ENCODE assay signal across 25 cellular contexts in the genomic region with DNA sequence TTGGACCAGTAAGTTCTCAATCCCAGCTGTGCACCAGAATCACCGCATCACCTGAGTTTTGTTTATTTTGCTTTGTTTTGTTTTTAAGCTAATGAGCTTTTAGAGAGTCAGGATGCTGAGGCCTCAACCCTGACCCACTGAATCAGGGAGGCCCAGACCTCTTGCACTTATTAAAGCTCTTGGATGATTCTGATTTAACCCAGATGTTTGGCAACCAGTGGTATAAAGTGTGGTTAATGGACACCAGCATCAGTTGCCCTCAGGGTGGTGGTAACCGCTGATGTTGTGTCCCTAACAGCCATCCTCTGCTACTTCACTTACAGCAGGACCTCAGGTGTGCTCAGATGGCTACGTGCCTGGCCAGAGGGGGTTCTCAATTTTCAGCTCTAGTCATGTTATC.
"Had no signal": no experiment of that assay in that cellular context is flagged by ENCODE, and none has a peak within 500 bp of the region (broad histone marks: within the 10 kb centered on the region; RNA-seq: fewer than 3 reads in every experiment).

No MANE protein-coding gene starts in this region.

- H3K4me3 ChIP-seq: cardiac muscle cell, SJSA1 had no signal

- H3K4me3 Mint-ChIP-seq: activated B cell treated with CpG ODN at 0.5 μM for 24 hours; activated CD4-positive, alpha-beta T cell treated with anti-CD3 and anti-CD28 coated beads, Interleukin-2, amount 10 ng/mL, durations not matched to agents 24 days and 14 days; activated naive CD4-positive, alpha-beta T cell treated with anti-CD3 and anti-CD28 coated beads for 36 hours; activated naive CD8-positive, alpha-beta T cell; activated T-cell treated with anti-CD3 and anti-CD28 coated beads, Interleukin-2, amount 50 U/mL, for 4 hours had no signal

- H3K27ac ChIP-seq: brain microvascular endothelial cell, cardiac muscle cell, SJSA1 had no signal

- H3K9me3 ChIP-seq: SJSA1 had no signal

- H3K27me3 ChIP-seq: brain microvascular endothelial cell, cardiac muscle cell, SJSA1 had no signal

- H3K27me3 Mint-ChIP-seq: activated B cell treated with CpG ODN at 0.5 μM for 24 hours; activated CD4-positive, alpha-beta T cell treated with anti-CD3 and anti-CD28 coated beads, Interleukin-2, amount 10 ng/mL, durations not matched to agents 24 days and 14 days; activated naive CD8-positive, alpha-beta T cell had no signal

- H3K36me3 ChIP-seq: brain microvascular endothelial cell, cardiac muscle cell, SJSA1 had no signal

- H3K27ac Mint-ChIP-seq: activated B cell treated with CpG ODN at 0.5 μM for 24 hours; activated CD4-positive, alpha-beta T cell treated with anti-CD3 and anti-CD28 coated beads, Interleukin-2, amount 10 ng/mL, durations not matched to agents 24 days and 14 days; activated naive CD4-positive, alpha-beta T cell treated with anti-CD3 and anti-CD28 coated beads for 36 hours; activated naive CD8-positive, alpha-beta T cell had no signal

- DNase-seq: activated B cell treated with CpG ODN at 0.5 μM for 24 hours; activated CD4-positive, alpha-beta T cell treated with anti-CD3 and anti-CD28 coated beads for 1 hour; activated CD4-positive, alpha-beta T cell treated with anti-CD3 and anti-CD28 coated beads, Interleukin-2, amount 10 ng/mL, durations not matched to agents 24 days and 14 days; activated CD4-positive, alpha-beta T cell treated with anti-CD3 and anti-CD28 coated beads, Interleukin-2, amount 50 U/mL, for 48 hours; activated CD8-positive, alpha-beta memory T cell treated with anti-CD3 and anti-CD28 coated beads for 24 hours; activated gamma-delta T cell; activated naive CD4-positive, alpha-beta T cell treated with anti-CD3 and anti-CD28 coated beads for 36 hours; activated T-cell treated with anti-CD3 and anti-CD28 coated beads, Interleukin-2, amount 50 U/mL, for 4 hours; amygdala; KBM-7; NCI-H1092 treated with DMSO at 0.1 percent for 48 hours; NCI-H1417 treated with DMSO at 0.1 percent for 48 hours; NCI-H1694; NCI-H2029; NCI-H526; NCI-H82; NK-92 treated with Interleukin-12 subunit alpha and Interleukin-12 subunit beta, amount 100 ng/mL, for 24 hours; OCI-M1; SHP77; T-helper 2 cell; T1000 had no signal

- H3K4me1 ChIP-seq: SJSA1 had no signal

- H3K9me3 Mint-ChIP-seq: activated naive CD4-positive, alpha-beta T cell treated with anti-CD3 and anti-CD28 coated beads for 36 hours had no signal
